ENCODE assay signal across 1 cellular context in the genomic region with DNA sequence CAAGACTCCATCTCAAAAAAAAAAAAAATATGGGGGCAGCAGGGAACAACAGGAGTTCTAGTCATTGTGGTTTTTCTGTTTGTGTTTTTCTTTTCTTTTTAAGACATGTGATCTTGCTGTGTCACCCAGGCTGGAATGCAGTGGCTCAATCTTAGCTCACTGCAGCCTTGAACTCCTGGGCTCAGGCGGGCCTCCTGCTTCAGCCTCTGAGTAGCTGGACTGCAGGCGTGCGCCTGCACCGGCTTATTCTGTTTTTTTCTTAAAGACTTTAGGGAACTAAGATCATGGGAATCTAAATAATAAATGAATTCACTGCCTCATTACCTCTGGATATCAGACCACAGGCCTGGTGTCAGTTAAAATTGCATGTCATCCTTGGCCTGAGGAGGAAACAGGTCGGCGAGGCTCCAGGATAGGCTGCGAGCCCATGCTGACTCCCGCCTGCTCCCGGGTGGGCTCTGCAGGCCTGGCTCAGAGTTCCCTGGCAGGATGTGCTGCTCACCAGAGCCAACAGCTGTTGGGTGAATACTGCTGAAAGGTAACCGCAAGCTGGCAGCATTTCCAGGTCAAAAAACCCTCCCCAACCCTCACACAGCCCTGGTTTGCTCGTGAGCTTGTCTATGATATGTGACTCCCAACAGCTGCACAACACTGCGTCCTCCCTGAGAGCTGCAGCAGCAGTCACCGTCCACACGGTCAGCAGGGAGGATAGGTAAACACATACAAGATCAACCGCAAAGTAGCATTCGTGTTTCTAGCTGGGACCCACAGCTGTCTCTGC.
TF ChIP-seq lines count a peak whose summit lies in the region.

No MANE protein-coding gene starts in this region.

TF ChIP-seq in H1, 55 proteins besides CTCF, POLR2A, EP300 and RAD21 (continued from another document):
- TF ChIP-seq, protein P1, sequence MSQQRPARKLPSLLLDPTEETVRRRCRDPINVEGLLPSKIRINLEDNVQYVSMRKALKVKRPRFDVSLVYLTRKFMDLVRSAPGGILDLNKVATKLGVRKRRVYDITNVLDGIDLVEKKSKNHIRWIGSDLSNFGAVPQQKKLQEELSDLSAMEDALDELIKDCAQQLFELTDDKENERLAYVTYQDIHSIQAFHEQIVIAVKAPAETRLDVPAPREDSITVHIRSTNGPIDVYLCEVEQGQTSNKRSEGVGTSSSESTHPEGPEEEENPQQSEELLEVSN (IDR thresholded peaks at IDR 0.05), result no peak
- TF ChIP-seq CEBPB (IDR thresholded peaks at IDR 0.05; ENCODE audit: low read depth, low read length), result no peak
- TF ChIP-seq POU5F1 (IDR thresholded peaks at IDR 0.05; ENCODE audit: low read depth, low read length), result no peak
- no peak for TF ChIP-seq GABPA (IDR thresholded peaks at IDR 0.05; ENCODE audit: borderline replicate concordance, insufficient read depth, low read length)
- TF ChIP-seq POLR2AphosphoS5 (IDR thresholded peaks at IDR 0.05; ENCODE audit: low read depth, low read length), result no peak
- no peak for TF ChIP-seq RBBP5 (IDR thresholded peaks at IDR 0.05; ENCODE audit: borderline replicate concordance, low read depth, low read length)
- no peak for TF ChIP-seq RNF2 (IDR thresholded peaks at IDR 0.05; ENCODE audit: borderline replicate concordance, low read depth, low read length, missing control alignments, poor library complexity, severe bottlenecking)
- TF ChIP-seq SUZ12 (IDR thresholded peaks at IDR 0.05; ENCODE audit: low read length), result no peak
- TF ChIP-seq CTBP2 (IDR thresholded peaks at IDR 0.05; ENCODE audit: borderline replicate concordance, insufficient read depth, insufficient read length, low read length), result no peak
- no peak for TF ChIP-seq RFX5 (IDR thresholded peaks at IDR 0.05; ENCODE audit: borderline replicate concordance, low read depth, low read length)
- TF ChIP-seq BCL11A (IDR thresholded peaks at IDR 0.05; ENCODE audit: low read depth in 2 of 2, low read length in 2 of 2), result no peak
- TF ChIP-seq, protein P2, sequence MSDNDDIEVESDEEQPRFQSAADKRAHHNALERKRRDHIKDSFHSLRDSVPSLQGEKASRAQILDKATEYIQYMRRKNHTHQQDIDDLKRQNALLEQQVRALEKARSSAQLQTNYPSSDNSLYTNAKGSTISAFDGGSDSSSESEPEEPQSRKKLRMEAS (IDR thresholded peaks at IDR 0.05), result no peak
- no peak for TF ChIP-seq SAP30 (IDR thresholded peaks at IDR 0.05; ENCODE audit: insufficient read depth, insufficient replicate concordance, low read length)
- TF ChIP-seq SIX5 (IDR thresholded peaks at IDR 0.05; ENCODE audit: low read depth, low read length), result no peak
